In genomic region chr11:16605971-16606783, GRCh38 we compare ENCODE assay signal across 8 cellular contexts.
DNase-seq lines count a peak whose midpoint lies in the region; ATAC-seq lines count a peak whose summit lies in the region.

No MANE protein-coding gene starts in this region.

- H3K4me3 Mint-ChIP-seq in effector memory CD8-positive, alpha-beta T cell = peak overlapping the region in 1 of 2 donors; percentile 82
- H3K4me3 Mint-ChIP-seq in memory B cell = peak overlapping the region; percentile 74

- H3K27ac Mint-ChIP-seq in effector memory CD8-positive, alpha-beta T cell = peak overlapping the region in 1 of 2 donors; percentile 49
- H3K27ac Mint-ChIP-seq in memory B cell = peak overlapping the region; percentile 49

- peak; percentile 87 for ATAC-seq in GM19351 (IDR thresholded peaks at IDR 0.05; ENCODE audit: unreplicated experiment)
- ATAC-seq in HG03469 (IDR thresholded peaks at IDR 0.05; ENCODE audit: unreplicated experiment) = peak; percentile 83
- ATAC-seq in effector memory CD8-positive, alpha-beta T cell (replicated peaks) = peak; percentile 87
- peak; percentile 80 for ATAC-seq in memory B cell (ENCODE audit: low read depth)

- peaks cover 31 to 43% of the 10 kb centered on the region in 2 donors for H3K27me3 Mint-ChIP-seq in effector memory CD8-positive, alpha-beta T cell
- H3K27me3 Mint-ChIP-seq in memory B cell = peaks cover 20% of the 10 kb centered on the region

- peaks cover 18 to 21% of the 10 kb centered on the region in 2 donors for H3K4me1 Mint-ChIP-seq in effector memory CD8-positive, alpha-beta T cell (ENCODE audit: low read depth in 2 of 2)
- peaks cover 10% of the 10 kb centered on the region for H3K4me1 Mint-ChIP-seq in memory B cell

- no peaks in the 10 kb centered on the region for H3K9me3 Mint-ChIP-seq in effector memory CD8-positive, alpha-beta T cell
- no peaks in the 10 kb centered on the region for H3K9me3 Mint-ChIP-seq in memory B cell

- peak; percentile 89 for DNase-seq in CD1c-positive myeloid dendritic cell (ENCODE audit: extremely low spot score)
- peak; percentile 92 for DNase-seq in NCI-H748 (lab: John Stamatoyannopoulos, UW; ENCODE audit: unreplicated experiment)
- DNase-seq in activated CD8-positive, alpha-beta memory T cell treated with anti-CD3 and anti-CD28 coated beads for 1 hour (ENCODE audit: extremely low read depth in 1 of 2, low read depth in 1 of 2) = peak; percentile 32 to 66
- DNase-seq in effector memory CD8-positive, alpha-beta T cell = peak; percentile 65 to 70 (median 68)
- peak; percentile 68 to 72 for DNase-seq in memory B cell (ENCODE audit: low spot score in 2 of 2)
- DNase-seq in stimulated activated CD8-positive, alpha-beta memory T cell treated with anti-CD3 and anti-CD28 coated beads, Interleukin-12 subunit alpha, Interleukin-12 subunit beta, amount 100 ng/mL, for 1 hour (ENCODE audit: low read depth) = peak; percentile 63

- H3K36me3 Mint-ChIP-seq in effector memory CD8-positive, alpha-beta T cell (ENCODE audit: insufficient read depth) = peaks cover 5% of the 10 kb centered on the region
- H3K36me3 Mint-ChIP-seq in memory B cell = peaks cover 6% of the 10 kb centered on the region

Comparison
In these comparisons a context has a peak if more than half of its experiments do, and no peak if none do; other contexts are left out.
1. Peak in every context shown above with its lines: DNase-seq and ATAC-seq.